ENCODE assay signal across 7 cellular contexts in genomic region chr2:7910752-7911151, GRCh38.
"Had no signal": no experiment of that assay in that cellular context is flagged by ENCODE, and none has a peak within 500 bp of the region (broad histone marks: within the 10 kb centered on the region; RNA-seq: fewer than 3 reads in every experiment).

No MANE protein-coding gene starts in this region.

- H3K4me2 ChIP-seq: GM23338 had no signal

- H3K9me3 ChIP-seq: HAP-1 had no signal

- H3K36me3 ChIP-seq: HAP-1 had no signal

- H3K4me1 ChIP-seq: HAP-1 had no signal

- DNase-seq: H7, HFFc6, KG1 had no signal

- H3K27ac ChIP-seq: HL-60 had no signal

- H3K4me3 ChIP-seq: GM23338, HAP-1 had no signal

- H2AFZ ChIP-seq: GM23338 had no signal

- ATAC-seq: GM23338, HCT116 had no signal
